Comparison of ENCODE assay signal across 9 cellular contexts in genomic region chrX:13151806-13152510, GRCh38.
DNase-seq lines count a peak whose midpoint lies in the region; ATAC-seq and TF ChIP-seq lines count a peak whose summit lies in the region.
"Had no signal": no experiment of that assay in that cellular context is flagged by ENCODE, and none has a peak within 500 bp of the region (broad histone marks: within the 10 kb centered on the region; RNA-seq: fewer than 3 reads in every experiment).

No MANE protein-coding gene starts in this region.

- peaks cover 19% of the 10 kb centered on the region for H3K9me3 ChIP-seq in HUES64 (ENCODE audit: insufficient read depth, low read depth, low read length)
- no peaks in the 10 kb centered on the region for H3K9me3 ChIP-seq in smooth muscle cell (replicated peaks; ENCODE audit: low read depth)

- H3K27me3 ChIP-seq in HUES64 (ENCODE audit: insufficient read depth, low read length) (no peaks in the 10 kb centered on the region), smooth muscle cell (ENCODE audit: low read depth) (no peaks in the 10 kb centered on the region)

- H3K27ac ChIP-seq in HUES64 (ENCODE audit: low read depth, low read length): peak overlapping the region; percentile 81; the same call in 1 of the 2 replicates
- H3K27ac ChIP-seq in smooth muscle cell (ENCODE audit: low read depth): peak overlapping the region; percentile 98

- ATAC-seq in GM18909 (IDR thresholded peaks at IDR 0.05; ENCODE audit: poor library complexity, unreplicated experiment): no peak

- peak overlapping the region; percentile 31 for H3K4me3 Mint-ChIP-seq in activated CD4-positive, alpha-beta memory T cell treated with anti-CD3 and anti-CD28 coated beads for 36 hours
- H3K4me3 Mint-ChIP-seq: neural crest cell had no signal

- H3K4me3 ChIP-seq in HUES64 (ENCODE audit: low read length) (no peak overlapping the region), fibroblast of the aortic adventitia (ENCODE audit: low read depth, low read length) (no peak overlapping the region), smooth muscle cell (peak overlapping the region; percentile 27)

- no peaks in the 10 kb centered on the region for H3K79me2 ChIP-seq in smooth muscle cell (ENCODE audit: low read depth)

- H3K4me1 ChIP-seq in HUES64 (ENCODE audit: insufficient read depth, low read length) (peaks cover 10% of the 10 kb centered on the region; the same call in 1 of the 2 replicates), smooth muscle cell (ENCODE audit: low read depth) (peaks cover 11% of the 10 kb centered on the region)

- peaks cover 17% of the 10 kb centered on the region for H3K9me3 Mint-ChIP-seq in activated CD4-positive, alpha-beta memory T cell treated with anti-CD3 and anti-CD28 coated beads for 36 hours

- peak overlapping the region; percentile 76 for H3K4me2 ChIP-seq in smooth muscle cell

- POLR2A ChIA-PET in activated CD4-positive, alpha-beta memory T cell treated with anti-CD3 and anti-CD28 coated beads for 36 hours (lab: Charles Lee): interaction anchor here (0.9 to 1.0 kb wide), 2 partner anchors 15 to 61 kb away, joined by 4 read pairs; no protein-coding TSS in a partner anchor

- peak overlapping the region; percentile 63 for H3K27ac Mint-ChIP-seq in activated CD4-positive, alpha-beta memory T cell treated with anti-CD3 and anti-CD28 coated beads for 36 hours

- H2AFZ ChIP-seq in smooth muscle cell (ENCODE audit: low read depth): peak overlapping the region; percentile 77

- H3F3A ChIP-seq in smooth muscle cell (ENCODE audit: low read depth): peaks cover 4% of the 10 kb centered on the region

- H3K9ac ChIP-seq in HUES64 (ENCODE audit: low read depth, low read length) (peak overlapping the region; percentile 47; the same call in 1 of the 2 replicates), smooth muscle cell (ENCODE audit: low read depth) (peak overlapping the region; percentile 93)

- CTCF ChIA-PET in activated CD4-positive, alpha-beta memory T cell treated with anti-CD3 and anti-CD28 coated beads for 36 hours (lab: Charles Lee): interaction anchor here (0.8 kb wide), 1 partner anchor 59 kb away, joined by 4 read pairs; no protein-coding TSS in a partner anchor

- TF ChIP-seq CTCF in fibroblast of the aortic adventitia (IDR thresholded peaks at IDR 0.05; ENCODE audit: insufficient read depth, low read length) (no peak), smooth muscle cell (IDR thresholded peaks at IDR 0.05; ENCODE audit: borderline replicate concordance, insufficient read depth, poor library complexity, severe bottlenecking) (no peak), GM20000 (IDR thresholded peaks at IDR 0.05; ENCODE audit: extremely low read depth, missing control alignments) (no peak)

- intact Hi-C loops in activated CD4-positive, alpha-beta memory T cell treated with anti-CD3 and anti-CD28 coated beads for 36 hours (cut with micrococcal nuclease): no loop called here

- H3K4me1 Mint-ChIP-seq in activated CD4-positive, alpha-beta memory T cell treated with anti-CD3 and anti-CD28 coated beads for 36 hours (ENCODE audit: low read depth): peaks cover 13% of the 10 kb centered on the region
- H3K4me1 Mint-ChIP-seq: neural crest cell had no signal

- peak; percentile 18 for DNase-seq in activated CD4-positive, alpha-beta memory T cell treated with anti-CD3 and anti-CD28 coated beads for 36 hours
- DNase-seq in fibroblast of the aortic adventitia (ENCODE audit: low read depth) (peak; percentile 37), smooth muscle cell (lab: John Stamatoyannopoulos, UW; ENCODE audit: unreplicated experiment) (no peak), superior temporal gyrus (ENCODE audit: extremely low spot score) (no peak), GM20000 (ENCODE audit: low spot score) (no peak)
- DNase-seq: OCI-M1 had no signal

- H3K36me3 Mint-ChIP-seq in activated CD4-positive, alpha-beta memory T cell treated with anti-CD3 and anti-CD28 coated beads for 36 hours: peaks cover 2% of the 10 kb centered on the region

- H3K27me3 Mint-ChIP-seq in activated CD4-positive, alpha-beta memory T cell treated with anti-CD3 and anti-CD28 coated beads for 36 hours: no peaks in the 10 kb centered on the region

- H4K20me1 ChIP-seq in smooth muscle cell (ENCODE audit: low read depth): no peaks in the 10 kb centered on the region

- H3K36me3 ChIP-seq in HUES64 (ENCODE audit: insufficient read depth, low read length) (no peaks in the 10 kb centered on the region), smooth muscle cell (ENCODE audit: low read depth) (no peaks in the 10 kb centered on the region)

- WGBS in HUES64: 69% methylated on average over 8 of the region's 8 CpGs
- 3% methylated on average over 8 of the region's 8 CpGs for WGBS in smooth muscle cell (ENCODE audit: low lambda C conversion rate)

Comparison
In these comparisons a context has a peak if more than half of its experiments do, and no peak if none do; other contexts are left out.
1. DNase-seq: peak in activated CD4-positive, alpha-beta memory T cell treated with anti-CD3 and anti-CD28 coated beads for 36 hours (single experiment) and fibroblast of the aortic adventitia (single experiment); none in smooth muscle cell (single experiment), superior temporal gyrus (single experiment) and GM20000 (single experiment).